1 cellular context compared by ENCODE assay signal in genomic region chr20:462199-462991, GRCh38.
TF ChIP-seq lines count a peak whose summit lies in the region.

A gene with protein sequence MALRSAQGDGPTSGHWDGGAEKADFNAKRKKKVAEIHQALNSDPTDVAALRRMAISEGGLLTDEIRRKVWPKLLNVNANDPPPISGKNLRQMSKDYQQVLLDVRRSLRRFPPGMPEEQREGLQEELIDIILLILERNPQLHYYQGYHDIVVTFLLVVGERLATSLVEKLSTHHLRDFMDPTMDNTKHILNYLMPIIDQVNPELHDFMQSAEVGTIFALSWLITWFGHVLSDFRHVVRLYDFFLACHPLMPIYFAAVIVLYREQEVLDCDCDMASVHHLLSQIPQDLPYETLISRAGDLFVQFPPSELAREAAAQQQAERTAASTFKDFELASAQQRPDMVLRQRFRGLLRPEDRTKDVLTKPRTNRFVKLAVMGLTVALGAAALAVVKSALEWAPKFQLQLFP (minus strand): TSS chr20:462533. CDS start chr20:462405, 128 bp downstream.

TF ChIP-seq in HepG2, 621 proteins besides CTCF, POLR2A, EP300 and RAD21 (continued from another document and continues in another):
- TF ChIP-seq KIAA2018 (CRISPR knock-in tag; IDR thresholded peaks at IDR 0.05; ENCODE audit: borderline replicate concordance) (no peak), MIXL1 (CRISPR knock-in tag; IDR thresholded peaks at IDR 0.05) (no peak), JUN (CRISPR knock-in tag; IDR thresholded peaks at IDR 0.05) (no peak), ISX (CRISPR knock-in tag; conservative IDR thresholded peaks at IDR 0.05) (0 out of 2 replicates have a peak, but pooled peaks have one; percentile 57), ZNF589 (CRISPR knock-in tag; conservative IDR thresholded peaks at IDR 0.05) (peak; percentile 43; the same call in 1 of the 2 replicates), MBD4 (IDR thresholded peaks at IDR 0.05; ENCODE audit: borderline replicate concordance, low read length) (no peak), ZUFSP (CRISPR knock-in tag; IDR thresholded peaks at IDR 0.05; ENCODE audit: borderline replicate concordance) (no peak), ZNF792 (CRISPR knock-in tag; IDR thresholded peaks at IDR 0.05) (no peak; the same call in 1 of the 2 replicates), ZNF232 (CRISPR knock-in tag; IDR thresholded peaks at IDR 0.05; ENCODE audit: borderline replicate concordance) (peak; percentile 81; the same call in 1 of the 2 replicates), SP5 (CRISPR knock-in tag; IDR thresholded peaks at IDR 0.05; ENCODE audit: borderline replicate concordance, low read depth) (0 out of 2 replicates have a peak, but pooled peaks have one; percentile 12), NFIC (IDR thresholded peaks at IDR 0.05; ENCODE audit: low read length) (no peak), ZNF709 (CRISPR knock-in tag; IDR thresholded peaks at IDR 0.05) (no peak), PTBP1 (IDR thresholded peaks at IDR 0.05; ENCODE audit: low read depth, low read length, poor library complexity, severe bottlenecking) (no peak), RARA (CRISPR knock-in tag; IDR thresholded peaks at IDR 0.05) (peak; percentile 27; the same call in 1 of the 2 replicates), ZNF225 (CRISPR knock-in tag; IDR thresholded peaks at IDR 0.05) (no peak), ZNF670 (CRISPR knock-in tag; IDR thresholded peaks at IDR 0.05; ENCODE audit: borderline replicate concordance) (no peak; the same call in 1 of the 2 replicates), ZNF280B (CRISPR knock-in tag; IDR thresholded peaks at IDR 0.05; ENCODE audit: borderline replicate concordance) (no peak), STAG1 (CRISPR knock-in tag; IDR thresholded peaks at IDR 0.05) (peak; percentile 33; the same call in 1 of the 2 replicates), TOPORS (CRISPR knock-in tag; IDR thresholded peaks at IDR 0.05) (peak; percentile 70; the same call in 1 of the 2 replicates), FOXK1 (CRISPR knock-in tag; IDR thresholded peaks at IDR 0.05; ENCODE audit: borderline replicate concordance, low read depth) (no peak; the same call in 1 of the 2 replicates)
- TF ChIP-seq, protein P1, sequence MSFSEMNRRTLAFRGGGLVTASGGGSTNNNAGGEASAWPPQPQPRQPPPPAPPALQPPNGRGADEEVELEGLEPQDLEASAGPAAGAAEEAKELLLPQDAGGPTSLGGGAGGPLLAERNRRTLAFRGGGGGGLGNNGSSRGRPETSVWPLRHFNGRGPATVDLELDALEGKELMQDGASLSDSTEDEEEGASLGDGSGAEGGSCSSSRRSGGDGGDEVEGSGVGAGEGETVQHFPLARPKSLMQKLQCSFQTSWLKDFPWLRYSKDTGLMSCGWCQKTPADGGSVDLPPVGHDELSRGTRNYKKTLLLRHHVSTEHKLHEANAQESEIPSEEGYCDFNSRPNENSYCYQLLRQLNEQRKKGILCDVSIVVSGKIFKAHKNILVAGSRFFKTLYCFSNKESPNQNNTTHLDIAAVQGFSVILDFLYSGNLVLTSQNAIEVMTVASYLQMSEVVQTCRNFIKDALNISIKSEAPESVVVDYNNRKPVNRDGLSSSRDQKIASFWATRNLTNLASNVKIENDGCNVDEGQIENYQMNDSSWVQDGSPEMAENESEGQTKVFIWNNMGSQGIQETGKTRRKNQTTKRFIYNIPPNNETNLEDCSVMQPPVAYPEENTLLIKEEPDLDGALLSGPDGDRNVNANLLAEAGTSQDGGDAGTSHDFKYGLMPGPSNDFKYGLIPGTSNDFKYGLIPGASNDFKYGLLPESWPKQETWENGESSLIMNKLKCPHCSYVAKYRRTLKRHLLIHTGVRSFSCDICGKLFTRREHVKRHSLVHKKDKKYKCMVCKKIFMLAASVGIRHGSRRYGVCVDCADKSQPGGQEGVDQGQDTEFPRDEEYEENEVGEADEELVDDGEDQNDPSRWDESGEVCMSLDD (CRISPR knock-in tag; IDR thresholded peaks at IDR 0.05; ENCODE audit: borderline replicate concordance), result 0 out of 2 replicates have a peak, but pooled peaks have one; percentile 15
- TF ChIP-seq, protein P2, sequence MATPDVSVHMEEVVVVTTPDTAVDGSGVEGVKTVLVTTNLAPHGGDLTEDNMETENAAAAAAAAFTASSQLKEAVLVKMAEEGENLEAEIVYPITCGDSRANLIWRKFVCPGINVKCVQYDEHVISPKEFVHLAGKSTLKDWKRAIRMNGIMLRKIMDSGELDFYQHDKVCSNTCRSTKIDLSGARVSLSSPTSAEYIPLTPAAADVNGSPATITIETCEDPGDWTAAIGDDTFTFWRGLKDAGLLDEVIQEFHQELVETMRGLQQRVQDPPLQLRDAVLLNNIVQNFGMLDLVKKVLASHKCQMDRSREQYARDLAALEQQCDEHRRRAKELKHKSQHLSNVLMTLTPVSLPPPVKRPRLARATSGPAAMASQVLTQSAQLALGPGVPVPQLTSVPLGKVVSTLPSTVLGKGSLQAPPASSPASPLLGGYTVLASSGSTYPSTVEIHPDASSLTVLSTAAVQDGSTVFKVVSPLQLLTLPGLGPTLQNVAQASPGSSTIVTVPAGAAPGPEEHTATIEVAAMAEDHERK (CRISPR knock-in tag; IDR thresholded peaks at IDR 0.05; ENCODE audit: low read depth), result no peak
- TF ChIP-seq, protein P3, sequence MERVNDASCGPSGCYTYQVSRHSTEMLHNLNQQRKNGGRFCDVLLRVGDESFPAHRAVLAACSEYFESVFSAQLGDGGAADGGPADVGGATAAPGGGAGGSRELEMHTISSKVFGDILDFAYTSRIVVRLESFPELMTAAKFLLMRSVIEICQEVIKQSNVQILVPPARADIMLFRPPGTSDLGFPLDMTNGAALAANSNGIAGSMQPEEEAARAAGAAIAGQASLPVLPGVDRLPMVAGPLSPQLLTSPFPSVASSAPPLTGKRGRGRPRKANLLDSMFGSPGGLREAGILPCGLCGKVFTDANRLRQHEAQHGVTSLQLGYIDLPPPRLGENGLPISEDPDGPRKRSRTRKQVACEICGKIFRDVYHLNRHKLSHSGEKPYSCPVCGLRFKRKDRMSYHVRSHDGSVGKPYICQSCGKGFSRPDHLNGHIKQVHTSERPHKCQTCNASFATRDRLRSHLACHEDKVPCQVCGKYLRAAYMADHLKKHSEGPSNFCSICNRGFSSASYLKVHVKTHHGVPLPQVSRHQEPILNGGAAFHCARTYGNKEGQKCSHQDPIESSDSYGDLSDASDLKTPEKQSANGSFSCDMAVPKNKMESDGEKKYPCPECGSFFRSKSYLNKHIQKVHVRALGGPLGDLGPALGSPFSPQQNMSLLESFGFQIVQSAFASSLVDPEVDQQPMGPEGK (CRISPR knock-in tag; IDR thresholded peaks at IDR 0.05), result peak; percentile 33; the same call in 1 of the 2 replicates
- TF ChIP-seq, protein P4, sequence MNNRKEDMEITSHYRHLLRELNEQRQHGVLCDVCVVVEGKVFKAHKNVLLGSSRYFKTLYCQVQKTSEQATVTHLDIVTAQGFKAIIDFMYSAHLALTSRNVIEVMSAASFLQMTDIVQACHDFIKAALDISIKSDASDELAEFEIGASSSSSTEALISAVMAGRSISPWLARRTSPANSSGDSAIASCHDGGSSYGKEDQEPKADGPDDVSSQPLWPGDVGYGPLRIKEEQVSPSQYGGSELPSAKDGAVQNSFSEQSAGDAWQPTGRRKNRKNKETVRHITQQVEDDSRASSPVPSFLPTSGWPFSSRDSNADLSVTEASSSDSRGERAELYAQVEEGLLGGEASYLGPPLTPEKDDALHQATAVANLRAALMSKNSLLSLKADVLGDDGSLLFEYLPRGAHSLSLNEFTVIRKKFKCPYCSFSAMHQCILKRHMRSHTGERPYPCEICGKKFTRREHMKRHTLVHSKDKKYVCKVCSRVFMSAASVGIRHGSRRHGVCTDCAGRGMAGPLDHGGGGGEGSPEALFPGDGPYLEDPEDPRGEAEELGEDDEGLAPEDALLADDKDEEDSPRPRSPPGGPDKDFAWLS (CRISPR knock-in tag; IDR thresholded peaks at IDR 0.05; ENCODE audit: borderline replicate concordance), result no peak
- TF ChIP-seq, protein P5, sequence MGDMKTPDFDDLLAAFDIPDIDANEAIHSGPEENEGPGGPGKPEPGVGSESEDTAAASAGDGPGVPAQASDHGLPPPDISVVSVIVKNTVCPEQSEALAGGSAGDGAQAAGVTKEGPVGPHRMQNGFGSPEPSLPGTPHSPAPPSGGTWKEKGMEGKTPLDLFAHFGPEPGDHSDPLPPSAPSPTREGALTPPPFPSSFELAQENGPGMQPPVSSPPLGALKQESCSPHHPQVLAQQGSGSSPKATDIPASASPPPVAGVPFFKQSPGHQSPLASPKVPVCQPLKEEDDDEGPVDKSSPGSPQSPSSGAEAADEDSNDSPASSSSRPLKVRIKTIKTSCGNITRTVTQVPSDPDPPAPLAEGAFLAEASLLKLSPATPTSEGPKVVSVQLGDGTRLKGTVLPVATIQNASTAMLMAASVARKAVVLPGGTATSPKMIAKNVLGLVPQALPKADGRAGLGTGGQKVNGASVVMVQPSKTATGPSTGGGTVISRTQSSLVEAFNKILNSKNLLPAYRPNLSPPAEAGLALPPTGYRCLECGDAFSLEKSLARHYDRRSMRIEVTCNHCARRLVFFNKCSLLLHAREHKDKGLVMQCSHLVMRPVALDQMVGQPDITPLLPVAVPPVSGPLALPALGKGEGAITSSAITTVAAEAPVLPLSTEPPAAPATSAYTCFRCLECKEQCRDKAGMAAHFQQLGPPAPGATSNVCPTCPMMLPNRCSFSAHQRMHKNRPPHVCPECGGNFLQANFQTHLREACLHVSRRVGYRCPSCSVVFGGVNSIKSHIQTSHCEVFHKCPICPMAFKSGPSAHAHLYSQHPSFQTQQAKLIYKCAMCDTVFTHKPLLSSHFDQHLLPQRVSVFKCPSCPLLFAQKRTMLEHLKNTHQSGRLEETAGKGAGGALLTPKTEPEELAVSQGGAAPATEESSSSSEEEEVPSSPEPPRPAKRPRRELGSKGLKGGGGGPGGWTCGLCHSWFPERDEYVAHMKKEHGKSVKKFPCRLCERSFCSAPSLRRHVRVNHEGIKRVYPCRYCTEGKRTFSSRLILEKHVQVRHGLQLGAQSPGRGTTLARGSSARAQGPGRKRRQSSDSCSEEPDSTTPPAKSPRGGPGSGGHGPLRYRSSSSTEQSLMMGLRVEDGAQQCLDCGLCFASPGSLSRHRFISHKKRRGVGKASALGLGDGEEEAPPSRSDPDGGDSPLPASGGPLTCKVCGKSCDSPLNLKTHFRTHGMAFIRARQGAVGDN (CRISPR knock-in tag; IDR thresholded peaks at IDR 0.05), result peak; percentile 71
